In the genomic region with DNA sequence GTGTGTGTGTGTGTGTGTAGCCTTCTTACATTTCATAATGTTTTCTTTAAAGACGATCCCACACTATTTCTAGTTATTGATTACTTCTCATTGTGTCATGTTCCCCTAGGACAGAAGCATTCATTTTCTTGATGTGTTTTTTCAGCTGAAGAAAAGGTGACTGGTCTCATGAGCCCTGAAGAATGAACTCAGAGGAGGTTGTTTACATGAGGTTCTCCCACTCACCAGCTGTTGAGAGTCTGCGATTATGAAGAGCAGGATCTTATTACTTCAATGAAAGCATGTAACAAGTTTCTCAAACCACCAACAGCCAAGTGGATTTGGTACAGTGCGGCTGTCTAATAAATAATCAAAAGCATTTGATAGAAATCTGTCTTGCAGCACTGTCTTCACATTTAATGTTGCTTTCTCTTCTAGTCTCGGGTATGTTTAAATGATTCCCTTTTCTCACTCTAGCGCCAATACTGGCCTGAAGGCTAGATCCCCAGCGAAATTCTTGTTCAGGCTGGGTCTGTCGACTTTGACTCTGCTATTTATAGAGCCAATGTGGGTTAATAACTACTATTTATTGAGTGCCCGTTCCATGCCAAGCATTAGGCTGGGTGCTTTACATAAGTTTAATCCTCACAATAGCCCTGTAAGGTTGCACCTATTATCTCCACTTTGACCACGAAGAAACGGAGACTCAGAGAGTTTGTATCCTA, we compare ENCODE assay signal across 14 cellular contexts. TPM values are rescaled to one million over a fixed set of nuclear protein-coding genes. Genes with fewer than 3 reads are reported as not detected.
A peak's percentile ranks its signal among the peaks of the same experiment; 100 is the strongest.
DNase-seq lines count a peak whose midpoint lies in the region; ATAC-seq and TF ChIP-seq lines count a peak whose summit lies in the region.
"Had no signal": no experiment of that assay in that cellular context is flagged by ENCODE, and none has a peak within 500 bp of the region (broad histone marks: within the 10 kb centered on the region; RNA-seq: fewer than 3 reads in every experiment).

No MANE protein-coding gene starts in this region.

- H3K4me1 Mint-ChIP-seq in GM23338, result peaks cover 9% of the 10 kb centered on the region; the same call in 2 of the 3 replicates
- no peaks in the 10 kb centered on the region for H3K4me1 Mint-ChIP-seq in effector memory CD8-positive, alpha-beta T cell (ENCODE audit: low read depth in 2 of 2)
- H3K4me1 Mint-ChIP-seq: activated CD4-positive, alpha-beta T cell treated with anti-CD3 and anti-CD28 coated beads, Interleukin-2, amount 10 ng/mL, durations not matched to agents 24 days and 14 days had no signal

- H3K36me3 ChIP-seq in GM23338 (ENCODE audit: insufficient read depth) (no peaks in the 10 kb centered on the region), psoas muscle (ENCODE audit: insufficient read depth in 1 of 2, low read depth in 1 of 2) (no peaks in the 10 kb centered on the region)
- H3K36me3 ChIP-seq: cardiac muscle cell had no signal

- no peak for ATAC-seq in GM23338
- ATAC-seq in psoas muscle, result peak in 3 of 4 donors; percentile 41 to 69 (median 68)
- no peak for ATAC-seq in effector memory CD8-positive, alpha-beta T cell (replicated peaks)
- ATAC-seq in HG02798 (IDR thresholded peaks at IDR 0.05; ENCODE audit: poor library complexity, unreplicated experiment), result no peak

- no peak overlapping the region for H3K4me2 ChIP-seq in GM23338
- H3K4me2 ChIP-seq: KMS-11 had no signal

- no peaks in the 10 kb centered on the region for H3K9me2 ChIP-seq in GM23338 (ENCODE audit: insufficient read depth)

- H3K79me2 ChIP-seq in GM23338 (replicated peaks; ENCODE audit: insufficient read depth), result no peaks in the 10 kb centered on the region

- no peaks in the 10 kb centered on the region for H3K9me3 Mint-ChIP-seq in GM23338
- no peaks in the 10 kb centered on the region for H3K9me3 Mint-ChIP-seq in effector memory CD8-positive, alpha-beta T cell
- H3K9me3 Mint-ChIP-seq: activated CD4-positive, alpha-beta T cell treated with anti-CD3 and anti-CD28 coated beads, Interleukin-2, amount 10 ng/mL, durations not matched to agents 24 days and 14 days; activated T-helper 1 cell treated with anti-CD3 and anti-CD28 coated beads, Interleukin-12 subunit alpha, Interleukin-12 subunit beta, Interleukin-2, Interleukin-4 antibody, amounts not matched to agents 30 ng/mL and 10 ng/mL and 1 ng/mL, durations not matched to agents 14 hours and 24 hours and 36 hours; CD4-positive, alpha-beta T cell had no signal

- no peak overlapping the region for H3K4me3 Mint-ChIP-seq in GM23338
- no peak overlapping the region for H3K4me3 Mint-ChIP-seq in effector memory CD8-positive, alpha-beta T cell
- H3K4me3 Mint-ChIP-seq: activated CD4-positive, alpha-beta T cell treated with anti-CD3 and anti-CD28 coated beads, Interleukin-2, amount 10 ng/mL, durations not matched to agents 24 days and 14 days; activated T-helper 1 cell treated with anti-CD3 and anti-CD28 coated beads, Interleukin-12 subunit alpha, Interleukin-12 subunit beta, Interleukin-2, Interleukin-4 antibody, amounts not matched to agents 30 ng/mL and 10 ng/mL and 1 ng/mL, durations not matched to agents 14 hours and 24 hours and 36 hours; CD4-positive, alpha-beta T cell had no signal

- H3K4me3 ChIP-seq in GM23338 (no peak overlapping the region), psoas muscle (peak overlapping the region; percentile 43)
- H3K4me3 ChIP-seq: cardiac muscle cell had no signal

- no peak for DNase-seq in GM23338 (ENCODE audit: low spot score)
- DNase-seq in NCI-H69 (lab: John Stamatoyannopoulos, UW), result peak; percentile 76
- peak; percentile 81 for DNase-seq in fibroblast of peridontal ligament (ENCODE audit: extremely low read depth)
- no peak for DNase-seq in psoas muscle
- DNase-seq in effector CD4-positive, alpha-beta T cell, result no peak
- no peak for DNase-seq in effector memory CD8-positive, alpha-beta T cell
- DNase-seq: activated CD4-positive, alpha-beta T cell treated with anti-CD3 and anti-CD28 coated beads, Interleukin-2, amount 10 ng/mL, durations not matched to agents 24 days and 14 days; CD4-positive, alpha-beta T cell; NCI-H1694 treated with DMSO at 0.1 percent for 48 hours had no signal

- H3K27ac ChIP-seq in GM23338 (ENCODE audit: low read depth) (no peak overlapping the region), psoas muscle (peak overlapping the region; percentile 96)
- H3K27ac ChIP-seq: cardiac muscle cell, epithelial cell of prostate, KMS-11 had no signal

- H3K27me3 ChIP-seq in GM23338 (ENCODE audit: insufficient read depth), result no peaks in the 10 kb centered on the region
- H3K27me3 ChIP-seq in psoas muscle (ENCODE audit: insufficient read depth in 3 of 3, low read length in 2 of 3), result no peaks in the 10 kb centered on the region
- H3K27me3 ChIP-seq: cardiac muscle cell had no signal

- no peaks in the 10 kb centered on the region for H3K36me3 Mint-ChIP-seq in GM23338 (ENCODE audit: low read depth)
- H3K36me3 Mint-ChIP-seq in effector memory CD8-positive, alpha-beta T cell (ENCODE audit: insufficient read depth), result no peaks in the 10 kb centered on the region

- no peaks in the 10 kb centered on the region for H3F3A ChIP-seq in GM23338 (replicated peaks; ENCODE audit: low read depth)

- H3K4me1 ChIP-seq in GM23338 (ENCODE audit: insufficient read depth) (no peaks in the 10 kb centered on the region), psoas muscle (peaks cover 53% of the 10 kb centered on the region)

- no peak for TF ChIP-seq CTCF in GM23338 (conservative IDR thresholded peaks at IDR 0.05; ENCODE audit: low read depth in 2 of 2)
- TF ChIP-seq CTCF in psoas muscle (IDR thresholded peaks at IDR 0.05), result no peak

- H4K20me1 ChIP-seq in GM23338 (replicated peaks; ENCODE audit: insufficient read depth), result no peaks in the 10 kb centered on the region

- H3K9me3 ChIP-seq in psoas muscle, result no peaks in the 10 kb centered on the region

- WGBS in psoas muscle, 3 donors, result 27 to 30% (median 29%) methylated on average over 10 of the region's 10 CpGs

- H2AFZ ChIP-seq in GM23338, result peak overlapping the region; percentile 23; the same call in 1 of the 2 replicates

- H3K27ac Mint-ChIP-seq in GM23338, result no peak overlapping the region
- no peak overlapping the region for H3K27ac Mint-ChIP-seq in effector memory CD8-positive, alpha-beta T cell
- H3K27ac Mint-ChIP-seq: activated CD4-positive, alpha-beta T cell treated with anti-CD3 and anti-CD28 coated beads, Interleukin-2, amount 10 ng/mL, durations not matched to agents 24 days and 14 days; activated T-helper 1 cell treated with anti-CD3 and anti-CD28 coated beads, Interleukin-12 subunit alpha, Interleukin-12 subunit beta, Interleukin-2, Interleukin-4 antibody, amounts not matched to agents 30 ng/mL and 10 ng/mL and 1 ng/mL, durations not matched to agents 14 hours and 24 hours and 36 hours; CD4-positive, alpha-beta T cell had no signal

- intact Hi-C loops in psoas muscle (cut with DNase I), result no loop called here

- H3K27me3 Mint-ChIP-seq in GM23338 (ENCODE audit: insufficient read depth, low read depth, poor library complexity), result no peaks in the 10 kb centered on the region
- H3K27me3 Mint-ChIP-seq in effector memory CD8-positive, alpha-beta T cell, result peaks cover 8% of the 10 kb centered on the region in 2 donors
- H3K27me3 Mint-ChIP-seq: CD4-positive, alpha-beta T cell had no signal

TF ChIP-seq in GM23338, 12 proteins besides CTCF, POLR2A, EP300 and RAD21 (continues in another document):
- TF ChIP-seq CREB1 (CRISPR knock-in tag; IDR thresholded peaks at IDR 0.05; ENCODE audit: low read depth) (no peak), ZNF114 (CRISPR knock-in tag; IDR thresholded peaks at IDR 0.05) (no peak), JUNB (IDR thresholded peaks at IDR 0.05; ENCODE audit: unreplicated experiment) (no peak)

RNA-seq across cellular contexts. Expression of a gene that starts 9.5 kb away (rescaled TPM):
- total RNA-seq in GM23338 (2014; rRNA removed; shearing (Covaris generic)), result 7.1 and 10.9 TPM in 2 replicates
- polyA plus RNA-seq in GM23338 (2016; fragmentation: Nextera tagmentation; extraction: Ambion mirVana), result 4.0 and 5.2 TPM in 2 replicates
- 10 to 100 TPM; 17.0 to 28.6 (median 21.7) TPM for total RNA-seq in psoas muscle
- polyA plus RNA-seq in psoas muscle, result 10 to 100 TPM in 1 of 3 donors, 1 to 10 TPM in 2; 5.0 to 15.7 (median 7.0) TPM

Comparison
In these comparisons a context has a peak if more than half of its experiments do, and no peak if none do; other contexts are left out.
1. ATAC-seq: peak in psoas muscle (3 of 4); none in GM23338 (single experiment), effector memory CD8-positive, alpha-beta T cell (single experiment) and HG02798 (single experiment).
2. DNase-seq: peak in NCI-H69 (single experiment) and fibroblast of peridontal ligament (single experiment); none in GM23338 (single experiment), psoas muscle (0 of 2), effector CD4-positive, alpha-beta T cell (single experiment) and effector memory CD8-positive, alpha-beta T cell (0 of 3).